ENCODE assay signal across 8 cellular contexts in the genomic region with DNA sequence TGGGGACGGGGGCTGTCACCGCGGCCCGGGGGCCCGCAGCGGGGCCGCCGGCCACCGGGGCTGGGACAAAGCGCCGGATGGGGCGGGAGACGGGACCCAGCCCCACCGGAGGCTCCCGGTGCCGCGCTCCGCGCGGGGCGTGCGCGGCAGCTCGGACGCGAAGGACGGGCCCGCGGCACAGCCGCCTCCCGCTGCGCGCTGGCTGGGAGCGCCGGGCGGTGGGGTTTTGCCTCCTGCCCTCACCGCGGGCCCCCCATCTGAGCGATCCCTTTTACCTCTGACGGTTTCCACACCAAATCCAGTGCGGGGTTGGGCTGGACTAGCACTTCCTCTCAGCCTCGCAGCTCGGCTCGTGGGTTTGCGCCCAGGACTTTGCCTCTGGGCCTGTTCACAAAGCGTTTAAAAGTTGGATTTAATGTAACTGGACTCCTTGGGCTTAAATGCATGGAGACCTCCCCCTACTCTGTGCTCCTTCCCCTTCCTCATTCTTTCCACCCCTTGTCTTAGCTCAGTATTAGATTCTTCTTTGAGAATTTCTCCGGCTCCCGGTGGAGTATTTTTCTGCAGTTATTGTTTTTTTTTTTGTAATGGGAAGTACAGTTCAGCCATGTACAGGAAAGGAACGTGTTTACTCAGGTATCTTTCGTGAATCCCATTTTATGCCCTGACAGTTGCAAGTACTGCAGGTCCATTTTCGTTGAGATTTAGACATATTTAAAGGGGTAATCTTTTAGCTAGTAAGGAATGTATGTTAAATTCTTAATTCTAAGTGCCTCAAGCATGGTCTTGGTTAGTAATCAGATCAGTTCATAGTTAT. TPM values are rescaled to one million over a fixed set of nuclear protein-coding genes. Genes with fewer than 3 reads are reported as not detected.
A peak's percentile ranks its signal among the peaks of the same experiment; 100 is the strongest.
DNase-seq lines count a peak whose midpoint lies in the region; ATAC-seq and TF ChIP-seq lines count a peak whose summit lies in the region.

No MANE protein-coding gene starts in this region.

- H3K9ac ChIP-seq in DND-41 (ENCODE audit: low read depth, low read length): peak overlapping the region; percentile 40; the same call in 1 of the 2 replicates
- peak overlapping the region; percentile 96 for H3K9ac ChIP-seq in trophoblast cell (ENCODE audit: low read length)

- H2BK12ac ChIP-seq in trophoblast cell (ENCODE audit: low read length): peak overlapping the region; percentile 85

- peak overlapping the region; percentile 54 for H2AK5ac ChIP-seq in trophoblast cell (ENCODE audit: low read length)

- H4K91ac ChIP-seq in trophoblast cell (ENCODE audit: low read depth, low read length): peak overlapping the region; percentile 91

- intact Hi-C loops in heart right ventricle (cut with DNase I): no loop called here

- H2AFZ ChIP-seq in DND-41 (ENCODE audit: low read depth, low read length): no peak overlapping the region
- H2AFZ ChIP-seq in trophoblast cell (ENCODE audit: insufficient read depth, low read length, poor library complexity): peak overlapping the region; percentile 93

- H3K79me1 ChIP-seq in trophoblast cell (ENCODE audit: low read length): peaks cover 15% of the 10 kb centered on the region

- peaks cover 7% of the 10 kb centered on the region; the same call in 1 of the 2 replicates for H3K4me1 ChIP-seq in DND-41 (ENCODE audit: insufficient read depth, low read length)
- peaks cover 3 to 60% (median 40%) of the 10 kb centered on the region in 9 donors for H3K4me1 ChIP-seq in heart right ventricle
- H3K4me1 ChIP-seq in trophoblast cell (ENCODE audit: control insufficient read depth in 1 of 2, insufficient read depth in 2 of 2, low read length in 2 of 2): no peaks in the 10 kb centered on the region

- peak overlapping the region; percentile 99 for H3K4ac ChIP-seq in trophoblast cell (ENCODE audit: low read depth, low read length)

- WGBS in heart right ventricle, 2 donors: 0 to 1% methylated on average over 45 to 51 of the region's 51 CpGs
- no CpG with 5 or more reads among the region's 51 CpGs for WGBS in trophoblast cell (ENCODE audit: extremely low coverage, insufficient coverage, insufficient read length)

- H3K36me3 ChIP-seq in DND-41 (ENCODE audit: insufficient read depth, low read length) (no peaks in the 10 kb centered on the region), heart right ventricle (peaks cover 0 to 7% (median 0%) of the 10 kb centered on the region in 9 donors), trophoblast cell (ENCODE audit: control insufficient read depth in 1 of 2, insufficient read depth in 2 of 2, low read length in 2 of 2) (peaks cover 0 to 2% of the 10 kb centered on the region in 2 experiments)

- H2BK5ac ChIP-seq in trophoblast cell (ENCODE audit: low read depth, low read length, poor library complexity): peak overlapping the region; percentile 98

- no peak for ATAC-seq in DND-41 (ENCODE audit: insufficient read depth, low read depth)
- ATAC-seq in GM21381 (IDR thresholded peaks at IDR 0.05; ENCODE audit: unreplicated experiment): peak; percentile 34
- peak in 7 of 8 donors; percentile 4 to 63 (median 32) for ATAC-seq in heart right ventricle

- H3K4me3 ChIP-seq in DND-41 (ENCODE audit: low read depth in 1 of 2, low read length in 2 of 2) (peak overlapping the region in 1 of 2 experiments; percentile 46; a peak in 1 of 4 replicates), heart right ventricle (peak overlapping the region; percentile 54 to 91 (median 83)), trophoblast cell (ENCODE audit: low read depth, low read length) (peak overlapping the region; percentile 91)

- H4K20me1 ChIP-seq in DND-41 (ENCODE audit: insufficient read depth, low read length): no peaks in the 10 kb centered on the region

- H3K4me2 ChIP-seq in DND-41 (ENCODE audit: insufficient read depth, low read length): peak overlapping the region; percentile 60; the same call in 1 of the 2 replicates
- peak overlapping the region; percentile 67 for H3K4me2 ChIP-seq in trophoblast cell (ENCODE audit: low read length)

- no peak overlapping the region for H3K27ac ChIP-seq in DND-41 (ENCODE audit: low read length)
- peak overlapping the region; percentile 90 to 99 (median 97) for H3K27ac ChIP-seq in heart right ventricle
- H3K27ac ChIP-seq in trophoblast cell (ENCODE audit: low read depth, low read length): peak overlapping the region; percentile 95

- H4K8ac ChIP-seq in trophoblast cell (ENCODE audit: low read depth, low read length): peak overlapping the region; percentile 86

- H3K9me3 ChIP-seq in DND-41 (ENCODE audit: insufficient read depth, low read length, severe bottlenecking) (no peaks in the 10 kb centered on the region), heart right ventricle (no peaks in the 10 kb centered on the region), trophoblast cell (ENCODE audit: insufficient read depth, low read depth, low read length) (no peaks in the 10 kb centered on the region)

- peak overlapping the region; percentile 89 for H3K18ac ChIP-seq in trophoblast cell (ENCODE audit: low read length)

- H3K27me3 ChIP-seq in DND-41 (ENCODE audit: insufficient read depth, low read length, poor library complexity): peaks cover 8% of the 10 kb centered on the region
- H3K27me3 ChIP-seq in heart right ventricle: no peaks in the 10 kb centered on the region
- H3K27me3 ChIP-seq in trophoblast cell (ENCODE audit: insufficient read depth, low read length): no peaks in the 10 kb centered on the region

- H3K79me2 ChIP-seq in DND-41 (ENCODE audit: insufficient read depth, low read length): no peaks in the 10 kb centered on the region
- peaks cover 10% of the 10 kb centered on the region for H3K79me2 ChIP-seq in trophoblast cell (ENCODE audit: control insufficient read depth, insufficient read depth, low read length, poor library complexity)

- peak overlapping the region; percentile 88 for H3K14ac ChIP-seq in trophoblast cell (ENCODE audit: low read length)

- TF ChIP-seq CTCF in DND-41 (IDR thresholded peaks at IDR 0.05; ENCODE audit: borderline replicate concordance, extremely low read depth, low read length, poor library complexity, severe bottlenecking) (no peak), heart right ventricle (IDR thresholded peaks at IDR 0.05) (no peak)

- H3K23ac ChIP-seq in trophoblast cell (ENCODE audit: low read length): no peak overlapping the region

- DNase-seq in DND-41 (no peak), HS-5 (ENCODE audit: low read depth) (peak; percentile 46), RPMI7951 (ENCODE audit: low read depth) (peak; percentile 55), amniotic epithelial cell (ENCODE audit: low read depth) (peak; percentile 54), heart right ventricle (peak; percentile 47 to 50), trophoblast cell (peak; percentile 48 to 73)
- no peak for DNase-seq in central memory CD4-positive, alpha-beta T cell

- peak overlapping the region; percentile 62 for H2BK120ac ChIP-seq in trophoblast cell (ENCODE audit: insufficient read depth, low read length, poor library complexity)

- peak overlapping the region; percentile 96 for H4K12ac ChIP-seq in trophoblast cell (ENCODE audit: low read depth, low read length)

RNA-seq across cellular contexts. Expression of gene FCHO2, which starts 0.7 kb away (rescaled TPM):
- total RNA-seq in RPMI7951 (2014; rRNA removed; shearing (Covaris generic)): 9.6 and 12.0 TPM in 2 replicates
- 10 to 100 TPM; 18.0 to 26.6 (median 20.2) TPM for total RNA-seq in heart right ventricle
- polyA plus RNA-seq in heart right ventricle: 10 to 100 TPM in 1 of 2 donors, 1 to 10 TPM in 1; 4.1 to 17.6 TPM
- 17.7 and 18.1 TPM in 2 replicates for polyA plus RNA-seq in trophoblast cell (2013)

Comparison
In these comparisons a context has a peak if more than half of its experiments do, and no peak if none do; other contexts are left out.
1. DNase-seq: peak in HS-5 (single experiment), RPMI7951 (single experiment), amniotic epithelial cell (single experiment), heart right ventricle (2 of 2) and trophoblast cell (2 of 2); none in DND-41 (single experiment) and central memory CD4-positive, alpha-beta T cell (single experiment).